28 cellular contexts compared by ENCODE assay signal in genomic region chr12:59944177-59944576, GRCh38.
DNase-seq lines count a peak whose midpoint lies in the region; TF ChIP-seq lines count a peak whose summit lies in the region.
"Had no signal": no experiment of that assay in that cellular context is flagged by ENCODE, and none has a peak within 500 bp of the region (broad histone marks: within the 10 kb centered on the region; RNA-seq: fewer than 3 reads in every experiment).

No MANE protein-coding gene starts in this region.

- H3K79me2 ChIP-seq in neural cell (replicated peaks; ENCODE audit: insufficient read depth, low read length) = no peaks in the 10 kb centered on the region

- no peaks in the 10 kb centered on the region for H3K36me3 ChIP-seq in neural cell (ENCODE audit: insufficient read depth, low read length)
- H3K36me3 ChIP-seq: BE2C; BLaER1; BLaER1 treated with 17β-estradiol and CSF1 and Interleukin-3, amounts not matched to agents 10 nM and 100 nM had no signal

- H3K27me3 ChIP-seq in neural cell (ENCODE audit: insufficient read depth, low read depth, low read length) = no peaks in the 10 kb centered on the region
- H3K27me3 ChIP-seq: BE2C; BLaER1; BLaER1 treated with 17β-estradiol and CSF1 and Interleukin-3, amounts not matched to agents 10 nM and 100 nM had no signal

- H4K20me1 ChIP-seq in neural cell (ENCODE audit: insufficient read depth) = no peaks in the 10 kb centered on the region
- H4K20me1 ChIP-seq: BLaER1; BLaER1 treated with 17β-estradiol and CSF1 and Interleukin-3, amounts not matched to agents 10 nM and 100 nM had no signal

- H3K4me2 ChIP-seq in neural cell (ENCODE audit: low read length) = no peak overlapping the region
- H3K4me2 ChIP-seq: A549; BLaER1; BLaER1 treated with 17β-estradiol and CSF1 and Interleukin-3, amounts not matched to agents 10 nM and 100 nM had no signal

- H3K27ac ChIP-seq in neural cell (ENCODE audit: low read length) = peak overlapping the region; percentile 23
- H3K27ac ChIP-seq: 22Rv1; A549; BLaER1; BLaER1 treated with 17β-estradiol and CSF1 and Interleukin-3, amounts not matched to agents 10 nM and 100 nM; C4-2B had no signal

- no peak overlapping the region for H3K9ac ChIP-seq in neural cell (ENCODE audit: low read length)
- H3K9ac ChIP-seq: BLaER1; BLaER1 treated with 17β-estradiol and CSF1 and Interleukin-3, amounts not matched to agents 10 nM and 100 nM had no signal

- TF ChIP-seq CTCF in neural cell (IDR thresholded peaks at IDR 0.05; ENCODE audit: poor library complexity, severe bottlenecking) = no peak

- no peaks in the 10 kb centered on the region for H3K9me3 ChIP-seq in neural cell (ENCODE audit: low read length)
- H3K9me3 ChIP-seq: A549; BE2C; BLaER1; BLaER1 treated with 17β-estradiol and CSF1 and Interleukin-3, amounts not matched to agents 10 nM and 100 nM; Caco-2 had no signal

- no peaks in the 10 kb centered on the region for H3F3A ChIP-seq in neural cell (ENCODE audit: insufficient read depth, low read length, poor library complexity, severe bottlenecking)

- DNase-seq in DMS53 (lab: John Stamatoyannopoulos, UW) (peak; percentile 29), DMS53 treated with DMSO at 0.1 percent for 48 hours (lab: John Stamatoyannopoulos, UW; ENCODE audit: unreplicated experiment) (no peak), SW 1271 (lab: John Stamatoyannopoulos, UW) (no peak)
- DNase-seq: 8988T; ACHN; AML-193; BE2C; C1 segment of cervical spinal cord; Caco-2; Calu3; CD4-positive, alpha-beta memory T cell; CD4-positive, alpha-beta T cell; CD4-positive, CD25-positive, alpha-beta regulatory T cell; CD8-positive, alpha-beta memory T cell; CD8-positive, alpha-beta T cell; COR-L47; DMS 273 treated with DMSO at 0.1 percent for 48 hours; DMS153; DMS79; DMS79 treated with DMSO at 0.1 percent for 48 hours; DND-41; EL had no signal

- H2AFZ ChIP-seq in neural cell (ENCODE audit: low read depth, low read length) = no peak overlapping the region

- TF ChIP-seq EP300 in neural cell (conservative IDR thresholded peaks at IDR 0.05; ENCODE audit: poor library complexity, severe bottlenecking) = peak; percentile 94

- TF ChIP-seq RAD21 in neural cell (conservative IDR thresholded peaks at IDR 0.05) = no peak

- H3K4me3 ChIP-seq in neural cell (ENCODE audit: low read length) = no peak overlapping the region
- H3K4me3 ChIP-seq: A549; BLaER1; BLaER1 treated with 17β-estradiol and CSF1 and Interleukin-3, amounts not matched to agents 10 nM and 100 nM had no signal

- no peaks in the 10 kb centered on the region for H3K9me2 ChIP-seq in neural cell (ENCODE audit: insufficient read depth, low read length)

TF ChIP-seq in neural cell, 6 proteins besides CTCF, POLR2A, EP300 and RAD21:
- TF ChIP-seq TAF1 (IDR thresholded peaks at IDR 0.05; ENCODE audit: low read depth) (no peak), EZH2 (IDR thresholded peaks at IDR 0.05; ENCODE audit: borderline replicate concordance, insufficient read depth, low read length, poor library complexity, severe bottlenecking) (no peak), MXI1 (conservative IDR thresholded peaks at IDR 0.05; ENCODE audit: poor library complexity, severe bottlenecking) (no peak), REST (IDR thresholded peaks at IDR 0.05; ENCODE audit: borderline replicate concordance) (peak; percentile 80), SMC3 (conservative IDR thresholded peaks at IDR 0.05; ENCODE audit: poor library complexity) (no peak), POLR2AphosphoS5 (IDR thresholded peaks at IDR 0.05) (peak; percentile 71)
